In genomic region chr5:122392224-122392623, GRCh38 we compare ENCODE assay signal across 29 cellular contexts.
"Had no signal": no experiment of that assay in that cellular context is flagged by ENCODE, and none has a peak within 500 bp of the region (broad histone marks: within the 10 kb centered on the region; RNA-seq: fewer than 3 reads in every experiment).

No MANE protein-coding gene starts in this region.

- H3K27ac Mint-ChIP-seq: activated B cell treated with CpG ODN at 0.5 μM for 24 hours; activated CD8-positive, alpha-beta T cell treated with anti-CD3 and anti-CD28 coated beads for 36 hours; activated naive CD4-positive, alpha-beta T cell treated with anti-CD3 and anti-CD28 coated beads for 36 hours; activated naive CD4-positive, alpha-beta T cell treated with anti-CD3 and anti-CD28 coated beads, Interleukin-2, amount 50 U/mL, for 72 hours; activated T-helper 2 cell treated with anti-CD3 and anti-CD28 coated beads, Interferon-gamma antibody, Interleukin-2, Interleukin-4, amounts not matched to agents 10 μg/mL and 5 μg/mL and 100 μg/mL, durations not matched to agents 14 hours and 24 hours and 36 hours; dendritic cell treated with granulocyte-macrophage colony-stimulating factor and Interleukin-4, amounts not matched to agents 40 ng/mL and 50 ng/mL, for 4 days; endodermal cell; T-helper 1 cell treated with Interleukin-12 subunit alpha and Interleukin-12 subunit beta and Interleukin-4 antibody, amounts not matched to agents 30 μg/mL and 1 μg/mL, for 36 hours had no signal

- H3K4me3 Mint-ChIP-seq: activated B cell treated with CpG ODN at 0.5 μM for 24 hours; activated CD8-positive, alpha-beta T cell treated with anti-CD3 and anti-CD28 coated beads for 36 hours; activated naive CD4-positive, alpha-beta T cell treated with anti-CD3 and anti-CD28 coated beads for 36 hours; activated T-cell treated with anti-CD3 and anti-CD28 coated beads, Interleukin-2, amount 50 U/mL, for 4 hours; central memory CD8-positive, alpha-beta T cell; dendritic cell treated with granulocyte-macrophage colony-stimulating factor and Interleukin-4, amounts not matched to agents 40 ng/mL and 50 ng/mL, for 4 days; endodermal cell; T-helper 1 cell treated with Interleukin-12 subunit alpha and Interleukin-12 subunit beta and Interleukin-4 antibody, amounts not matched to agents 30 μg/mL and 1 μg/mL, for 36 hours had no signal

- DNase-seq: activated B cell treated with CpG ODN at 0.5 μM for 24 hours; activated CD4-positive, alpha-beta T cell treated with anti-CD3 and anti-CD28 coated beads for 48 hours; activated CD4-positive, alpha-beta T cell treated with anti-CD3 and anti-CD28 coated beads, Interleukin-2, amount 50 U/mL, for 1 hour; activated CD4-positive, alpha-beta T cell treated with anti-CD3 and anti-CD28 coated beads, Interleukin-2, amount 50 U/mL, for 48 hours; activated CD8-positive, alpha-beta memory T cell treated with anti-CD3 and anti-CD28 coated beads for 24 hours; activated CD8-positive, alpha-beta T cell treated with anti-CD3 and anti-CD28 coated beads for 36 hours; activated effector memory CD4-positive, alpha-beta T cell treated with anti-CD3 and anti-CD28 coated beads, Interleukin-2, amount 50 U/mL, for 16 hours; activated naive CD4-positive, alpha-beta T cell treated with anti-CD3 and anti-CD28 coated beads for 36 hours; activated T-cell treated with anti-CD3 and anti-CD28 coated beads, Interleukin-2, amount 50 U/mL, for 4 hours; amniotic stem cell; anterior cingulate cortex; brain microvascular endothelial cell; dorsolateral prefrontal cortex; effector memory CD4-positive, alpha-beta T cell; endodermal cell; foreskin keratinocyte; gastrocnemius medialis; glutamatergic neuron; heart left ventricle; T1000 had no signal

- H3K4me3 ChIP-seq: coronary artery, dorsolateral prefrontal cortex, gastrocnemius medialis, heart left ventricle had no signal

- H3K4me1 ChIP-seq: foreskin keratinocyte, gastrocnemius medialis, heart left ventricle had no signal

- H3K36me3 Mint-ChIP-seq: activated naive CD4-positive, alpha-beta T cell treated with anti-CD3 and anti-CD28 coated beads, Interleukin-2, amount 50 U/mL, for 72 hours had no signal

- H3K27me3 Mint-ChIP-seq: activated CD8-positive, alpha-beta T cell treated with anti-CD3 and anti-CD28 coated beads for 36 hours; central memory CD8-positive, alpha-beta T cell; dendritic cell treated with granulocyte-macrophage colony-stimulating factor and Interleukin-4, amounts not matched to agents 40 ng/mL and 50 ng/mL, for 4 days had no signal

- ATAC-seq: activated CD4-positive, CD25-positive, alpha-beta regulatory T cell treated with anti-CD3 and anti-CD28 coated beads, Interleukin-2, amount 50 U/mL, for 24 hours; activated CD8-positive, alpha-beta T cell treated with anti-CD3 and anti-CD28 coated beads for 36 hours; activated naive CD4-positive, alpha-beta T cell treated with anti-CD3 and anti-CD28 coated beads, Interleukin-2, amount 50 U/mL, for 72 hours; activated T-cell treated with anti-CD3 and anti-CD28 coated beads, Interleukin-2, amount 50 U/mL, for 4 hours; esophagus mucosa; foreskin keratinocyte; gastrocnemius medialis; heart left ventricle had no signal

- H3K9me3 Mint-ChIP-seq: activated B cell treated with CpG ODN at 0.5 μM for 24 hours; activated CD8-positive, alpha-beta T cell treated with anti-CD3 and anti-CD28 coated beads for 36 hours; activated naive CD4-positive, alpha-beta T cell treated with anti-CD3 and anti-CD28 coated beads for 36 hours; activated naive CD4-positive, alpha-beta T cell treated with anti-CD3 and anti-CD28 coated beads, Interleukin-2, amount 50 U/mL, for 72 hours; activated T-cell treated with anti-CD3 and anti-CD28 coated beads, Interleukin-2, amount 50 U/mL, for 4 hours; activated T-helper 2 cell treated with anti-CD3 and anti-CD28 coated beads, Interferon-gamma antibody, Interleukin-2, Interleukin-4, amounts not matched to agents 10 μg/mL and 5 μg/mL and 100 μg/mL, durations not matched to agents 14 hours and 24 hours and 36 hours; central memory CD8-positive, alpha-beta T cell; dendritic cell treated with granulocyte-macrophage colony-stimulating factor and Interleukin-4, amounts not matched to agents 40 ng/mL and 50 ng/mL, for 4 days; endodermal cell; T-helper 1 cell treated with Interleukin-12 subunit alpha and Interleukin-12 subunit beta and Interleukin-4 antibody, amounts not matched to agents 30 μg/mL and 1 μg/mL, for 36 hours had no signal

- H3K27me3 ChIP-seq: brain microvascular endothelial cell, dorsolateral prefrontal cortex, gastrocnemius medialis, heart left ventricle had no signal

- H3K36me3 ChIP-seq: brain microvascular endothelial cell, gastrocnemius medialis, heart left ventricle, WERI-Rb-1 had no signal

- H3K27ac ChIP-seq: brain microvascular endothelial cell, coronary artery, dorsolateral prefrontal cortex, foreskin keratinocyte, gastrocnemius medialis, heart left ventricle, WERI-Rb-1 had no signal

- H3K9me3 ChIP-seq: gastrocnemius medialis, heart left ventricle had no signal

- H3K4me1 Mint-ChIP-seq: activated B cell treated with CpG ODN at 0.5 μM for 24 hours; central memory CD8-positive, alpha-beta T cell had no signal
